In genomic region chr1:155125946-155126493, GRCh38 we compare ENCODE assay signal across 8 cellular contexts. TPM values are rescaled to one million over a fixed set of nuclear protein-coding genes. Genes with fewer than 3 reads are reported as not detected.
DNase-seq lines count a peak whose midpoint lies in the region; ATAC-seq, FAIRE-seq and TF ChIP-seq lines count a peak whose summit lies in the region.

No MANE protein-coding gene starts in this region.

- no peak for FAIRE-seq in keratinocyte (lab: Jason Lieb, UNC)

- TF ChIP-seq CTCF in keratinocyte (optimal IDR thresholded peaks at IDR 0.05 in 1 of 3, IDR thresholded peaks at IDR 0.05 in 1 of 3, conservative IDR thresholded peaks at IDR 0.05 in 1 of 3; ENCODE audit: extremely low read depth in 1 of 3, insufficient read depth in 2 of 3, low read length in 3 of 3), result no peak
- no peak for TF ChIP-seq CTCF in stomach (IDR thresholded peaks at IDR 0.05)

- H3K9ac ChIP-seq in keratinocyte (ENCODE audit: control insufficient read depth, extremely low read depth, insufficient read depth, low read length), result peak overlapping the region; percentile 96

- no peak overlapping the region for H3K27ac Mint-ChIP-seq in central memory CD8-positive, alpha-beta T cell (ENCODE audit: low read depth)

- WGBS in stomach, 5 donors, result 18 to 37% (median 19%) methylated on average over 43 to 50 of the region's 50 CpGs

- H3K36me3 ChIP-seq in keratinocyte (ENCODE audit: control insufficient read depth in 2 of 2, extremely low read depth in 1 of 2, insufficient read depth in 2 of 2, low read length in 2 of 2) (peaks cover 0 to 6% of the 10 kb centered on the region in 2 experiments), stomach (peaks cover 0 to 3% (median under 1%) of the 10 kb centered on the region in 4 donors)

- H3K4me2 ChIP-seq in keratinocyte (ENCODE audit: control insufficient read depth, extremely low read depth, insufficient read depth, low read depth, low read length), result peak overlapping the region; percentile 85

- H2AFZ ChIP-seq in keratinocyte (ENCODE audit: control insufficient read depth, low read length), result peak overlapping the region; percentile 59

- H3K9me1 ChIP-seq in keratinocyte (ENCODE audit: control insufficient read depth, extremely low read depth, insufficient read depth, low read length), result peaks cover 3% of the 10 kb centered on the region

- H3K4me3 Mint-ChIP-seq in central memory CD8-positive, alpha-beta T cell, result peak overlapping the region; percentile 81

- no peaks in the 10 kb centered on the region for H3K9me3 ChIP-seq in keratinocyte (ENCODE audit: control insufficient read depth, low read depth, low read length)
- H3K9me3 ChIP-seq in stomach, result no peaks in the 10 kb centered on the region

- H3K27me3 ChIP-seq in keratinocyte (ENCODE audit: control insufficient read depth, extremely low read depth, insufficient read depth, low read length) (no peaks in the 10 kb centered on the region), stomach (peaks cover 0 to 37% (median 9%) of the 10 kb centered on the region in 3 donors)

- dilution Hi-C loops in keratinocyte (cut with MboI; ENCODE audit: extremely low pct_ligation_motif_present, low sequenced_read_pairs), result no loop called here

- H3K27ac ChIP-seq in keratinocyte (ENCODE audit: control insufficient read depth, insufficient read depth, low read length) (peak overlapping the region; percentile 84), stomach (peak overlapping the region; percentile 93 to 100 (median 98))

- H3K27me3 Mint-ChIP-seq in central memory CD8-positive, alpha-beta T cell, result peaks cover 41% of the 10 kb centered on the region

- DNase-seq in NCI-H146 (lab: John Stamatoyannopoulos, UW), result peak; percentile 68
- no peak for DNase-seq in central memory CD8-positive, alpha-beta T cell (ENCODE audit: low spot score in 2 of 2)
- no peak for DNase-seq in keratinocyte (ENCODE audit: low read depth, low spot score)
- peak; percentile 91 for DNase-seq in stomach
- DNase-seq in NOMO-1 (lab: John Stamatoyannopoulos, UW; ENCODE audit: unreplicated experiment in 2 of 2), result no peak

- intact Hi-C loops in stomach (cut with DNase I; ENCODE audit: low total_unique reads), result no loop called here

- H4K20me1 ChIP-seq in keratinocyte (ENCODE audit: control insufficient read depth, extremely low read depth, insufficient read depth, low read length), result no peaks in the 10 kb centered on the region

- TF ChIP-seq EP300 in stomach (IDR thresholded peaks at IDR 0.05), result no peak

- TF ChIP-seq POLR2A in stomach (IDR thresholded peaks at IDR 0.05), result no peak

- H3K9me3 Mint-ChIP-seq in central memory CD8-positive, alpha-beta T cell, result no peaks in the 10 kb centered on the region

- peak overlapping the region in 2 of 3 experiments; percentile 76 to 88 for H3K4me3 ChIP-seq in keratinocyte (ENCODE audit: control insufficient read depth in 2 of 3, extremely low read depth in 1 of 3, insufficient read depth in 2 of 3, low read depth in 1 of 3, low read length in 3 of 3)
- H3K4me3 ChIP-seq in stomach, result peak overlapping the region; percentile 73 to 78 (median 74)

- no peak for ATAC-seq in central memory CD8-positive, alpha-beta T cell (replicated peaks; ENCODE audit: extremely low read depth, poor library complexity, severe bottlenecking)
- no peak for ATAC-seq in HG02642 (IDR thresholded peaks at IDR 0.05; ENCODE audit: poor library complexity, unreplicated experiment)
- no peak for ATAC-seq in GM19463 (IDR thresholded peaks at IDR 0.05; ENCODE audit: unreplicated experiment)
- ATAC-seq in activated CD4-positive, CD25-positive, alpha-beta regulatory T cell treated with anti-CD3 and anti-CD28 coated beads, Interleukin-2, amount 50 U/mL, for 24 hours, result no peak

- peaks cover 29% of the 10 kb centered on the region for H3K79me2 ChIP-seq in keratinocyte (ENCODE audit: control insufficient read depth, insufficient read depth, low read length)

- no peaks in the 10 kb centered on the region for H3K36me3 Mint-ChIP-seq in central memory CD8-positive, alpha-beta T cell (ENCODE audit: insufficient read depth)

- H3K4me1 ChIP-seq in keratinocyte (ENCODE audit: control insufficient read depth, extremely low read depth, insufficient read depth, low read length) (peaks cover 54% of the 10 kb centered on the region), stomach (peaks cover 45 to 75% (median 71%) of the 10 kb centered on the region in 4 donors)

- H3K4me1 Mint-ChIP-seq in central memory CD8-positive, alpha-beta T cell, result peaks cover 24% of the 10 kb centered on the region

RNA-seq across cellular contexts. Expression of gene EFNA1, which starts 1.7 kb away (rescaled TPM):
- polyA plus RNA-seq in keratinocyte, result 33.2 to 116 TPM (median 77.5 TPM) in 3 replicates
- 33.5 TPM for polyA plus RNA-seq in keratinocyte (2011; ENCODE audit: low read depth)
- polyA plus RNA-seq in keratinocyte (2011; cell fraction: cytosol; rRNA removed), result 34.4 and 44.7 TPM in 2 replicates
- polyA plus RNA-seq in keratinocyte (2011; cell fraction: nucleus; rRNA removed), result 180 and 349 TPM in 2 replicates
- 22.9 and 134 TPM in 2 replicates for polyA plus RNA-seq in keratinocyte (2012; ENCODE audit: low replicate concordance)
- 45.9 to 113 TPM (median 67.4 TPM) in 3 replicates for polyA minus RNA-seq in keratinocyte
- 52.0 TPM for polyA minus RNA-seq in keratinocyte (2011; cell fraction: cytosol; rRNA and poly(A)+ RNA removed)
- 90.7 and 122 TPM in 2 replicates for polyA minus RNA-seq in keratinocyte (2011; cell fraction: nucleus; rRNA and poly(A)+ RNA removed)
- total RNA-seq in stomach, result 10 to 100 TPM; 12.2 to 75.3 (median 36.0) TPM
- polyA plus RNA-seq in stomach, result 10 to 100 TPM; 31.3 to 65.8 (median 47.7) TPM

RNA-seq across cellular contexts. Expression of gene SLC50A1, which starts 9.6 kb away (rescaled TPM):
- polyA plus RNA-seq in keratinocyte (54.5 to 72.2 TPM (median 55.6 TPM) in 3 replicates), stomach (10 to 100 TPM; 39.7 to 48.3 (median 40.2) TPM)
- polyA plus RNA-seq in keratinocyte (2011; ENCODE audit: low read depth), result 32.6 TPM
- polyA plus RNA-seq in keratinocyte (2011; cell fraction: cytosol; rRNA removed), result 47.6 and 49.9 TPM in 2 replicates
- polyA plus RNA-seq in keratinocyte (2011; cell fraction: nucleus; rRNA removed), result 60.5 and 69.1 TPM in 2 replicates
- polyA plus RNA-seq in keratinocyte (2012; ENCODE audit: low replicate concordance), result 32.2 and 69.6 TPM in 2 replicates
- polyA minus RNA-seq in keratinocyte, result 32.1 to 59.5 TPM (median 44.3 TPM) in 3 replicates
- polyA minus RNA-seq in keratinocyte (2011; cell fraction: cytosol; rRNA and poly(A)+ RNA removed), result 54.3 TPM
- polyA minus RNA-seq in keratinocyte (2011; cell fraction: nucleus; rRNA and poly(A)+ RNA removed), result 9.2 and 19.5 TPM in 2 replicates
- total RNA-seq in stomach, result 100 to 1,000 TPM in 1 of 5 donors, 10 to 100 TPM in 3, 1 to 10 TPM in 1; 4.5 to 114 (median 22.5) TPM

RNA-seq across cellular contexts. Expression of gene DPM3, which starts 14.3 kb away (rescaled TPM):
- polyA plus RNA-seq in keratinocyte (29.3 to 54.9 TPM (median 32.3 TPM) in 3 replicates), stomach (100 to 1,000 TPM; 192 to 301 (median 220) TPM)
- polyA plus RNA-seq in keratinocyte (2011; ENCODE audit: low read depth), result 5.5 TPM
- 44.6 and 131 TPM in 2 replicates for polyA plus RNA-seq in keratinocyte (2011; cell fraction: cytosol; rRNA removed)
- 38.4 and 63.2 TPM in 2 replicates for polyA plus RNA-seq in keratinocyte (2011; cell fraction: nucleus; rRNA removed)
- 57.3 and 108 TPM in 2 replicates for polyA plus RNA-seq in keratinocyte (2012; ENCODE audit: low replicate concordance)
- polyA minus RNA-seq in keratinocyte, result 10.1 to 39.8 TPM (median 11.9 TPM) in 3 replicates
- 46.8 TPM for polyA minus RNA-seq in keratinocyte (2011; cell fraction: cytosol; rRNA and poly(A)+ RNA removed)
- polyA minus RNA-seq in keratinocyte (2011; cell fraction: nucleus; rRNA and poly(A)+ RNA removed), result 4.3 and 8.0 TPM in 2 replicates
- 10 to 100 TPM in 4 of 5 donors, not detected in 1; 13.3 to 51.3 (median 38.3) TPM for total RNA-seq in stomach

RNA-seq across cellular contexts. Expression of gene KRTCAP2, which starts 47.1 kb away (rescaled TPM):
- polyA plus RNA-seq in keratinocyte (99.1 to 183 TPM (median 127 TPM) in 3 replicates), stomach (100 to 1,000 TPM; 183 to 399 (median 242) TPM)
- polyA plus RNA-seq in keratinocyte (2011; ENCODE audit: low read depth), result 30.8 TPM
- 176 and 199 TPM in 2 replicates for polyA plus RNA-seq in keratinocyte (2011; cell fraction: cytosol; rRNA removed)
- polyA plus RNA-seq in keratinocyte (2011; cell fraction: nucleus; rRNA removed), result 136 and 150 TPM in 2 replicates
- polyA plus RNA-seq in keratinocyte (2012; ENCODE audit: low replicate concordance), result 216 and 229 TPM in 2 replicates
- polyA minus RNA-seq in keratinocyte, result 140 to 403 TPM (median 203 TPM) in 3 replicates
- polyA minus RNA-seq in keratinocyte (2011; cell fraction: cytosol; rRNA and poly(A)+ RNA removed), result 199 TPM
- polyA minus RNA-seq in keratinocyte (2011; cell fraction: nucleus; rRNA and poly(A)+ RNA removed), result 30.2 and 35.8 TPM in 2 replicates
- 100 to 1,000 TPM in 3 of 5 donors, 10 to 100 TPM in 2; 60.8 to 238 (median 133) TPM for total RNA-seq in stomach

RNA-seq across cellular contexts. Expression of gene EFNA3, which starts 47.4 kb away (rescaled TPM):
- polyA plus RNA-seq in keratinocyte (3.3 to 9.0 TPM (median 4.4 TPM) in 3 replicates), stomach (1 to 10 TPM in 2 of 3 donors, under 1 TPM in 1; 0.76 to 4.9 (median 1.5) TPM)
- polyA plus RNA-seq in keratinocyte (2011; ENCODE audit: low read depth), result 11.6 TPM
- polyA plus RNA-seq in keratinocyte (2011; cell fraction: cytosol; rRNA removed), result 4.9 and 6.5 TPM in 2 replicates
- polyA plus RNA-seq in keratinocyte (2011; cell fraction: nucleus; rRNA removed), result 4.7 and 4.9 TPM in 2 replicates
- polyA plus RNA-seq in keratinocyte (2012; ENCODE audit: low replicate concordance), result 3.9 and 47.4 TPM in 2 replicates
- 3.6 to 8.3 TPM (median 4.2 TPM) in 3 replicates for polyA minus RNA-seq in keratinocyte
- polyA minus RNA-seq in keratinocyte (2011; cell fraction: cytosol; rRNA and poly(A)+ RNA removed), result 5.0 TPM
- 2.5 and 2.8 TPM in 2 replicates for polyA minus RNA-seq in keratinocyte (2011; cell fraction: nucleus; rRNA and poly(A)+ RNA removed)
- total RNA-seq in stomach, result not detected

Comparison
In these comparisons a context has a peak if more than half of its experiments do, and no peak if none do; other contexts are left out.
1. DNase-seq: peak in NCI-H146 (single experiment) and stomach (single experiment); none in central memory CD8-positive, alpha-beta T cell (0 of 2), keratinocyte (single experiment) and NOMO-1 (0 of 2).